ENCODE assay signal across 8 cellular contexts in the genomic region with DNA sequence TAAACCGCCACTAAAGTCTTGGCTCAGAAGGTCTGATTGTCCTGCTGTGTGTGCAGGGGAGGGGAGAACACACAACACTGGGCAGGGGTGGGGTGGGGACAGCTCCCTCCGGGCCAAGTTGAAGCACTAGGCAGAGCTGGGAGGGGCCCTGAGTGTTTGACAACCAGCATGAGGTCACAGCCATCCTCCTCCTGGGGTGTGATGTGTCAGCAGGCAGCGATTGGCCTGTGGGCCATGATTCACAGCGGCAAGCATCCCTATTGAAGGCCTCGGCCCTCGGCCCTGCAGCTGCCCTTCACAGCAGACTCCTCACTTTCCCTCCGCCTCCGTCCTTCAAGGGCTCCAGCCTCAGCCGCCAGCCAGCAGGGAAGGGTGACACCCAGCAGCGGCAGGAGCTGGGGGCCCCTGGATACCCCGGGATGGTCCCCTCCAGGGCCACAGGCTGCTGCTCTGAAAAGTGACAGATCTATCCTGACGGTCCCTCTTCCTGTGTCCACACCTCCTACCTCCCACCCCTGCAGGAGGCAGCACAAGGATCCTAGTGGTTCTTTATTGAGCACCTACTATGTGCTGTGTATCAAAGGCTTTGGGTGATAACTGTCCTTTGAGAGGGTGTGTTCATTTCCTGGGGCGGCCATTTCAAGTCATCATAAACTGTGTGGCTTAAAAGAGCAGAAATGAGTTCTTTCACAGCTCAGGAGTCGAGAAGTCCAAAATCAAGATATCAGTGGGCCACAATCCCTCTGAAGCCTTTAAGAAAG.
DNase-seq lines count a peak whose midpoint lies in the region; ATAC-seq and TF ChIP-seq lines count a peak whose summit lies in the region.

No MANE protein-coding gene starts in this region.

- H3K9me3 ChIP-seq in thoracic aorta = no peaks in the 10 kb centered on the region

- intact Hi-C loops in left cardiac atrium (cut with DNase I) = no loop called here

- H3K4me1 ChIP-seq in thoracic aorta (ENCODE audit: control insufficient read depth in 1 of 2, low read depth in 2 of 2) = no peaks in the 10 kb centered on the region

- no peaks in the 10 kb centered on the region for H3K9me3 Mint-ChIP-seq in immature natural killer cell

- no peak overlapping the region for H3K4me3 ChIP-seq in thoracic aorta

- peak; percentile 22 for DNase-seq in activated T-cell treated with anti-CD3 and anti-CD28 coated beads for 48 hours (ENCODE audit: low read depth)
- no peak for DNase-seq in activated T-cell treated with anti-CD3 and anti-CD28 coated beads, Interleukin-2, amount 50 U/mL, for 1 hour
- peak; percentile 64 for DNase-seq in SW480 (ENCODE audit: low spot score)
- DNase-seq in left cardiac atrium = peak; percentile 81
- peak; percentile 23 for DNase-seq in thoracic aorta (ENCODE audit: low spot score)
- DNase-seq in immature natural killer cell = no peak
- no peak for DNase-seq in DMS 273 (lab: John Stamatoyannopoulos, UW; ENCODE audit: unreplicated experiment)

- no peak overlapping the region for H3K4me3 Mint-ChIP-seq in immature natural killer cell

- H3K27ac Mint-ChIP-seq in immature natural killer cell = no peak overlapping the region

- no peak overlapping the region for H3K27ac ChIP-seq in thoracic aorta

- TF ChIP-seq CTCF in thoracic aorta (IDR thresholded peaks at IDR 0.05) = no peak

- no peaks in the 10 kb centered on the region for H3K36me3 Mint-ChIP-seq in immature natural killer cell

- H3K4me1 Mint-ChIP-seq in immature natural killer cell = no peaks in the 10 kb centered on the region

- ATAC-seq in left cardiac atrium = peak; percentile 77 to 98
- ATAC-seq in thoracic aorta (ENCODE audit: insufficient number of reproducible peaks, low FRiP score, low read depth) = no peak
- no peak for ATAC-seq in GM21390 (IDR thresholded peaks at IDR 0.05; ENCODE audit: unreplicated experiment)

- H3K36me3 ChIP-seq in thoracic aorta = no peaks in the 10 kb centered on the region

- peaks cover 0 to 8% (median 1%) of the 10 kb centered on the region in 3 donors for H3K27me3 Mint-ChIP-seq in immature natural killer cell (ENCODE audit: low read depth in 3 of 3)

- no peaks in the 10 kb centered on the region for H3K27me3 ChIP-seq in thoracic aorta (replicated peaks; ENCODE audit: insufficient read depth)

Comparison
In these comparisons a context has a peak if more than half of its experiments do, and no peak if none do; other contexts are left out.
1. DNase-seq: peak in activated T-cell treated with anti-CD3 and anti-CD28 coated beads for 48 hours (single experiment), SW480 (single experiment), left cardiac atrium (single experiment) and thoracic aorta (single experiment); none in activated T-cell treated with anti-CD3 and anti-CD28 coated beads, Interleukin-2, amount 50 U/mL, for 1 hour (single experiment), immature natural killer cell (0 of 3) and DMS 273 (single experiment).
2. ATAC-seq: peak in left cardiac atrium (2 of 2); none in thoracic aorta (single experiment) and GM21390 (single experiment).